15 cellular contexts compared by ENCODE assay signal in the genomic region with DNA sequence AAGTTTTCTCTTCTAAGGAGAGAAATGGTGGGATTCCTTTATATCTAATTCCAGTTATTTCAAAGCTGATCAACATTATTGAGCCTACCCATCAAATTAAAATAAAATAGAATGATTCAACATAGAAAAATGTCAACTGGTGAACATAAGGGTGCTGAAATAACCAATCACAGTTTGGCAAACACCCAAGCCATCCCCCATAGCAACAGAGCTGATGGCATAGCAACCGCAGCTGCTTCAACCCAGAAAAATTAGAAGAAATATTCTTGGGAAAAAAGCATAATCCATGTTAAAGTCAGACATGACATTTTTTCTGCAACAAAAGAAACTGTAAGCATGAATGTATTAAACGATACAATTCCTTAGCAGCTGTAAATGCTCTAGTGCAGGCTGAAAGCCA.
"Had no signal": no experiment of that assay in that cellular context is flagged by ENCODE, and none has a peak within 500 bp of the region (broad histone marks: within the 10 kb centered on the region; RNA-seq: fewer than 3 reads in every experiment).

No MANE protein-coding gene starts in this region.

- H3K4me3 ChIP-seq: heart left ventricle, left lung, spleen, upper lobe of right lung had no signal

- H3K36me3 ChIP-seq: heart left ventricle, left lung, spleen, upper lobe of right lung, WERI-Rb-1 had no signal

- H3K27ac ChIP-seq: epithelial cell of prostate, heart left ventricle, left lung, spleen, upper lobe of right lung, WERI-Rb-1 had no signal

- H3K27me3 ChIP-seq: heart left ventricle, left lung, spleen, upper lobe of right lung had no signal

- ATAC-seq: heart left ventricle; left lung; natural killer cell treated with Interleukin-12 subunit alpha and Interleukin-12 subunit beta and Interleukin-15 and Interleukin-18, amount 100 ng/mL, for 72 hours; stimulated activated memory B cell treated with anti-CD40 and anti-IgM and Interleukin-4, amounts not matched to agents 10 μg/mL and 1 μg/mL and 100 μg/mL, for 72 hours; upper lobe of right lung had no signal

- H3K4me1 ChIP-seq: left lung, spleen, upper lobe of right lung had no signal

- H3K9me3 ChIP-seq: heart left ventricle, left lung, spleen, upper lobe of right lung had no signal

- DNase-seq: activated CD4-positive, alpha-beta T cell treated with anti-CD3 and anti-CD28 coated beads for 1 hour; activated CD4-positive, alpha-beta T cell treated with anti-CD3 and anti-CD28 coated beads, Interleukin-2, amount 50 U/mL, for 4 hours; activated gamma-delta T cell; endodermal cell; foreskin fibroblast; heart left ventricle; left lung; spleen; stimulated activated CD4-positive, alpha-beta T cell treated with anti-CD3 and anti-CD28 coated beads, Interleukin-4, amount 100 ng/mL, for 4 hours; T-helper 2 cell; upper lobe of right lung; WERI-Rb-1 had no signal
